Comparison of ENCODE assay signal across 11 cellular contexts in genomic region chr6:32976334-32977069, GRCh38. TPM values are rescaled to one million over a fixed set of nuclear protein-coding genes. Genes with fewer than 3 reads are reported as not detected.
DNase-seq lines count a peak whose midpoint lies in the region; ATAC-seq and TF ChIP-seq lines count a peak whose summit lies in the region.
"Had no signal": no experiment of that assay in that cellular context is flagged by ENCODE, and none has a peak within 500 bp of the region (broad histone marks: within the 10 kb centered on the region; RNA-seq: fewer than 3 reads in every experiment).

No MANE protein-coding gene starts in this region.

- H3K4me2 ChIP-seq in BLaER1, result peak overlapping the region; percentile 99

- peaks cover 93% of the 10 kb centered on the region for H3K36me3 ChIP-seq in BLaER1
- H3K36me3 ChIP-seq in lower lobe of right lung, result peaks cover 91% of the 10 kb centered on the region

- H3K4me1 Mint-ChIP-seq in HFFc6 (ENCODE audit: low read depth), result peaks cover 50% of the 10 kb centered on the region
- peaks cover 62 to 64% (median 64%) of the 10 kb centered on the region in 3 donors for H3K4me1 Mint-ChIP-seq in naive B cell

- H3K9me3 ChIP-seq in BLaER1 (no peaks in the 10 kb centered on the region; the same call in 1 of the 2 replicates), lower lobe of right lung (no peaks in the 10 kb centered on the region)

- no peak for DNase-seq in HFFc6
- no peak for DNase-seq in astrocyte of the cerebellum (ENCODE audit: low read depth)
- no peak for DNase-seq in naive B cell
- DNase-seq in cerebellar cortex (ENCODE audit: low spot score), result no peak
- no peak for DNase-seq in activated CD8-positive, alpha-beta memory T cell treated with anti-CD3 and anti-CD28 coated beads for 24 hours
- no peak for DNase-seq in lower lobe of right lung
- DNase-seq: NCI-H2171; right cardiac atrium; stimulated activated CD8-positive, alpha-beta memory T cell treated with anti-CD3 and anti-CD28 coated beads, Interleukin-4, amount 100 ng/mL, for 48 hours had no signal

- H3K36me3 Mint-ChIP-seq in HFFc6 (ENCODE audit: low read depth) (peaks cover 88% of the 10 kb centered on the region), naive B cell (peaks cover 51 to 62% of the 10 kb centered on the region in 2 donors)

- ATAC-seq in naive B cell (ENCODE audit: low read depth in 2 of 2) (no peak), GM21529 (IDR thresholded peaks at IDR 0.05; ENCODE audit: unreplicated experiment) (no peak), lower lobe of right lung (no peak)
- ATAC-seq: right cardiac atrium had no signal

- H4K20me1 ChIP-seq in BLaER1, result peaks cover 94% of the 10 kb centered on the region

- peak overlapping the region; percentile 99; the same call in 1 of the 2 replicates for H3K9ac ChIP-seq in BLaER1

- TF ChIP-seq CTCF in HFFc6 (IDR thresholded peaks at IDR 0.05) (no peak), astrocyte of the cerebellum (IDR thresholded peaks at IDR 0.05; ENCODE audit: low read depth, low read length, missing control alignments) (no peak), lower lobe of right lung (IDR thresholded peaks at IDR 0.05) (no peak)

- H3K4me1 ChIP-seq in BLaER1 (peaks cover 58% of the 10 kb centered on the region), lower lobe of right lung (peaks cover 51% of the 10 kb centered on the region)

- H3K27me3 ChIP-seq in BLaER1 (no peaks in the 10 kb centered on the region), lower lobe of right lung (ENCODE audit: low read depth) (no peaks in the 10 kb centered on the region)

- in situ Hi-C loops in astrocyte of the cerebellum (cut with HindIII; ENCODE audit: low sequenced_read_pairs), result loop anchor here (10.0 kb wide), 1 partner anchor 132 kb away; the partner anchor contains the start of gene PSMB8

- H3K4me3 ChIP-seq in BLaER1 (peak overlapping the region; percentile 100; the same call in 1 of the 2 replicates), astrocyte of the cerebellum (ENCODE audit: low read depth, low read length) (peak overlapping the region; percentile 92), lower lobe of right lung (no peak overlapping the region)

- H3K27ac ChIP-seq in BLaER1 (no peak overlapping the region), lower lobe of right lung (no peak overlapping the region)

- intact Hi-C loops in lower lobe of right lung (cut with DNase I), result no loop called here

- H3K9me3 Mint-ChIP-seq in HFFc6 (peaks cover 13% of the 10 kb centered on the region), naive B cell (no peaks in the 10 kb centered on the region)

- H3K4me3 Mint-ChIP-seq in HFFc6 (peak overlapping the region; percentile 93), naive B cell (peak overlapping the region; percentile 9 to 100 (median 58))

- H3K27me3 Mint-ChIP-seq in HFFc6 (ENCODE audit: insufficient read depth) (peaks cover 55% of the 10 kb centered on the region), naive B cell (no peaks in the 10 kb centered on the region)

- H3K27ac Mint-ChIP-seq in HFFc6 (peak overlapping the region; percentile 99), naive B cell (peak overlapping the region; percentile 64 to 99 (median 82))

RNA-seq across cellular contexts. Expression of gene BRD2, which starts 8.1 kb away (rescaled TPM):
- 100 to 1,000 TPM; 147 to 163 (median 157) TPM for total RNA-seq in HFFc6 (2021; fragmentation: NEBNext Ultra II Directional; extraction: Animal tissue kit (Norgen Biotek cat#: 25700))
- polyA plus RNA-seq in naive B cell (ENCODE audit: low read depth in 6 of 6), result 100 to 1,000 TPM in 1 of 6 donors, 10 to 100 TPM in 5; 26.9 to 148 (median 48.5) TPM
- 173 TPM for total RNA-seq in lower lobe of right lung

RNA-seq across cellular contexts. Expression of gene HLA-DMA, which starts 23.6 kb away (rescaled TPM):
- total RNA-seq in HFFc6 (2021; fragmentation: NEBNext Ultra II Directional; extraction: Animal tissue kit (Norgen Biotek cat#: 25700)), result 1 to 10 TPM; 2.0 to 3.1 (median 2.2) TPM
- polyA plus RNA-seq in naive B cell (ENCODE audit: low read depth in 6 of 6), result 1,000 to 10,000 TPM; 1,101 to 1,557 (median 1,371) TPM
- total RNA-seq in lower lobe of right lung, result 283 TPM

RNA-seq across cellular contexts. Expression of gene HLA-DOA, which starts 32.9 kb away (rescaled TPM):
- not detected for total RNA-seq in HFFc6 (2021; fragmentation: NEBNext Ultra II Directional; extraction: Animal tissue kit (Norgen Biotek cat#: 25700))
- polyA plus RNA-seq in naive B cell (ENCODE audit: low read depth in 6 of 6), result 100 to 1,000 TPM; 219 to 598 (median 388) TPM
- 31.2 TPM for total RNA-seq in lower lobe of right lung

RNA-seq across cellular contexts. Expression of gene HLA-DMB, which starts 35.7 kb away (rescaled TPM):
- total RNA-seq in HFFc6 (2021; fragmentation: NEBNext Ultra II Directional; extraction: Animal tissue kit (Norgen Biotek cat#: 25700)), result not detected
- 1,000 to 10,000 TPM; 1,171 to 1,354 (median 1,198) TPM for polyA plus RNA-seq in naive B cell (ENCODE audit: low read depth in 6 of 6)
- total RNA-seq in lower lobe of right lung, result 208 TPM

Comparison
In these comparisons a context has a peak if more than half of its experiments do, and no peak if none do; other contexts are left out.
1. RNA of gene HLA-DMA, which starts 23.6 kb away (total RNA-seq): 283 TPM in lower lobe of right lung (single experiment); 2.0 to 3.1 TPM in HFFc6; every median in the first group is over 10 times any median in the second.
2. RNA of gene HLA-DOA, which starts 32.9 kb away (total RNA-seq): 31.2 TPM in lower lobe of right lung (single experiment); not detected in HFFc6; every median in the first group is over 10 times any median in the second.